ENCODE assay signal across 16 cellular contexts in the genomic region with DNA sequence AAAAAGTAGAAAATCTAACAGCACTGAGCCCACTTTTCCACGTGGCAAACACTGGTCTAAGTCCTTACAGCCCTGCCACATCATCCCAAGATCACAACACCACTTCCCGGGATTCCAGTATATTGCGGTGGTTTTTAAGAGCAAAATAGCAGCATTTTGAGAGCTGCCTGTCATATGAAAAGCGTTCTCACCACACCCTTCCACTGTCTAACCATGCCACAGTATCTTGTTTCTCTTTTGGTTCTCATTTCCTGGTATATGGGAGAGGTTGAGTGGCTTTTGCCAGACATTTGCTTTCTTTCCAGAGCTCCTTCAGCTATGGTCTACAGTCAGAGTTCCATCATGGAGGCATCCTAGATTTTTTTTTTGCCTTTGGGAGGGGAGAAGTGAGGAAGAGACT.
A peak's percentile ranks its signal among the peaks of the same experiment; 100 is the strongest.
DNase-seq lines count a peak whose midpoint lies in the region; ATAC-seq lines count a peak whose summit lies in the region.
"Had no signal": no experiment of that assay in that cellular context is flagged by ENCODE, and none has a peak within 500 bp of the region (broad histone marks: within the 10 kb centered on the region; RNA-seq: fewer than 3 reads in every experiment).

No MANE protein-coding gene starts in this region.

- no peak overlapping the region for H3K4me3 ChIP-seq in MG63
- H3K4me3 ChIP-seq: esophagus muscularis mucosa, heart right ventricle had no signal

- ATAC-seq in activated T-helper 17 cell treated with anti-CD3 and anti-CD28 coated beads, Interleukin-2, amount 50 U/mL, for 72 hours (replicated peaks): peak; percentile 75
- no peak for ATAC-seq in HG03469 (IDR thresholded peaks at IDR 0.05; ENCODE audit: unreplicated experiment)
- ATAC-seq: Panc1, WTC11 had no signal

- peaks cover 7% of the 10 kb centered on the region for H3K36me3 Mint-ChIP-seq in activated T-helper 17 cell treated with anti-CD3 and anti-CD28 coated beads, Interleukin-2, amount 50 U/mL, for 72 hours (ENCODE audit: low read depth)

- no peaks in the 10 kb centered on the region for H3K9me3 ChIP-seq in MG63
- H3K9me3 ChIP-seq: esophagus muscularis mucosa had no signal

- H3K27me3 ChIP-seq in MG63: peaks cover 8% of the 10 kb centered on the region

- peaks cover 28% of the 10 kb centered on the region for H3K4me1 Mint-ChIP-seq in activated T-helper 17 cell treated with anti-CD3 and anti-CD28 coated beads, Interleukin-2, amount 50 U/mL, for 72 hours

- H3K36me3 ChIP-seq in MG63: no peaks in the 10 kb centered on the region
- H3K36me3 ChIP-seq: esophagus muscularis mucosa, heart right ventricle had no signal

- H3K9me3 Mint-ChIP-seq in activated T-helper 17 cell treated with anti-CD3 and anti-CD28 coated beads, Interleukin-2, amount 50 U/mL, for 72 hours: peaks cover 4% of the 10 kb centered on the region

- peak; percentile 8 for DNase-seq in stimulated activated CD4-positive, alpha-beta T cell treated with anti-CD3 and anti-CD28 coated beads, Interleukin-4, amount 100 ng/mL, for 24 hours
- no peak for DNase-seq in stimulated activated CD4-positive, alpha-beta T cell treated with anti-CD3 and anti-CD28 coated beads, Interleukin-2, amount 100 ng/mL, for 24 hours
- DNase-seq in NCI-H2029 (lab: John Stamatoyannopoulos, UW) (peak; percentile 53), MG63 (no peak), AG08396 (ENCODE audit: low spot score) (no peak)
- DNase-seq: C1 segment of cervical spinal cord, dermis blood vessel endothelial cell, heart right ventricle, kidney, midbrain, NCI-H510A treated with DMSO at 0.1 percent for 48 hours had no signal

- H3K27me3 Mint-ChIP-seq in activated T-helper 17 cell treated with anti-CD3 and anti-CD28 coated beads, Interleukin-2, amount 50 U/mL, for 72 hours: no peaks in the 10 kb centered on the region

- peak overlapping the region; percentile 67 for H3K4me3 Mint-ChIP-seq in activated T-helper 17 cell treated with anti-CD3 and anti-CD28 coated beads, Interleukin-2, amount 50 U/mL, for 72 hours
- H3K4me3 Mint-ChIP-seq: WTC11 had no signal

- H3K27ac Mint-ChIP-seq in activated T-helper 17 cell treated with anti-CD3 and anti-CD28 coated beads, Interleukin-2, amount 50 U/mL, for 72 hours: peak overlapping the region; percentile 84
- H3K27ac Mint-ChIP-seq: WTC11 had no signal

Comparison
In these comparisons a context has a peak if more than half of its experiments do, and no peak if none do; other contexts are left out.
1. DNase-seq: peak in stimulated activated CD4-positive, alpha-beta T cell treated with anti-CD3 and anti-CD28 coated beads, Interleukin-4, amount 100 ng/mL, for 24 hours (single experiment) and NCI-H2029 (single experiment); none in stimulated activated CD4-positive, alpha-beta T cell treated with anti-CD3 and anti-CD28 coated beads, Interleukin-2, amount 100 ng/mL, for 24 hours (0 of 2), MG63 (single experiment) and AG08396 (single experiment).